8 cellular contexts compared by ENCODE assay signal in the genomic region with DNA sequence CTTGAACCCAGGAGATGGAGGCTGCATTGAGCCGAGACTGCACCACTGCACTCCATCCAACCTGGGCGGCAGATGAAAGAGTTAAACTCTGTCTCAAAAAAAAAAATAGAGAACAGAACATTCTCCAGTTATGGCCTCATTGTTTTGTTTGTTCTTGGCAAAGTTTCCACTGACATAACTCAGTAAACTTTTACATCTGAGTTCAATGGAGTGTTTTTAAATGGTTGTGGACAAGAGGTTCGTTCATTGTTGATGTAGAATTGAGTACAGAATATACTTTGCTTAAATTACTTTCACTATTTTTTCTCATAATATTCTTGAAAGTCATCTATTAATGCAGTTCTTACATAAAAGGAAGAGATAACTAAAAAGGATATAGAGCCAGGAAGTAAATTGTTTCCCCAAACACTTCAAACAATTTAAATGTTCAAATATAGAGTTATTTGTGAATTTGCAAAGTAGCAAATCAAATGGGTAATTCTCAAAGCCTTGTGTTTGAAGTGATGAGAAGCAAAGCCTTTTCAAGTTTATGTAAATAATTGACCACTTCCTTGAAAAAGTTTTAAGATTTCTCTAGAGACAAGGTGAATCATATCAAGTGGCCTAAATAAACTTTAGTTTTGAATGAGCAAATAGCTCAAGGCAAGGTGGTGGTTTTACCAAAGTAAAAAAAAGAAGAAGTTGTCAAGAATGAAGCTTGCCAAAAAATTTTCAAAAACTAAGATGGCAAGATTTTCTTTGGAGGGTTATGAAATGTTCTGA. TPM values are rescaled to one million over a fixed set of nuclear protein-coding genes. Genes with fewer than 3 reads are reported as not detected.
DNase-seq lines count a peak whose midpoint lies in the region; ATAC-seq and TF ChIP-seq lines count a peak whose summit lies in the region.

No MANE protein-coding gene starts in this region.

- POLR2A ChIA-PET in naive thymus-derived CD8-positive, alpha-beta T cell (lab: Charles Lee): no interaction called here

- H3K27ac Mint-ChIP-seq in naive thymus-derived CD8-positive, alpha-beta T cell: peak overlapping the region in 2 of 10 donors; percentile 26 to 42

- H3K27ac ChIP-seq in ACC112 (ENCODE audit: low read depth, low read length): peak overlapping the region; percentile 86

- peaks cover 0 to 42% (median 3%) of the 10 kb centered on the region in 4 donors for H3K4me1 Mint-ChIP-seq in naive thymus-derived CD8-positive, alpha-beta T cell

- H3K4me3 Mint-ChIP-seq in naive thymus-derived CD8-positive, alpha-beta T cell: peak overlapping the region in 1 of 10 donors; percentile 6

- peak overlapping the region; percentile 54 for H2AFZ ChIP-seq in ACC112 (ENCODE audit: low read length, unreplicated experiment)

- peaks cover 2 to 18% (median 9%) of the 10 kb centered on the region in 5 donors for H3K27me3 Mint-ChIP-seq in naive thymus-derived CD8-positive, alpha-beta T cell

- peaks cover 22% of the 10 kb centered on the region for H3K4me1 ChIP-seq in ACC112 (ENCODE audit: control insufficient read depth, insufficient read depth, low read length, unreplicated experiment)

- H3K4me3 ChIP-seq in ACC112 (ENCODE audit: low read depth, low read length): peak overlapping the region; percentile 51

- ATAC-seq in GM21423 (IDR thresholded peaks at IDR 0.05; ENCODE audit: unreplicated experiment) (peak; percentile 69), left ventricle myocardium superior (peak; percentile 60), HG02852 (IDR thresholded peaks at IDR 0.05; ENCODE audit: unreplicated experiment) (no peak)
- ATAC-seq in naive thymus-derived CD8-positive, alpha-beta T cell: no peak

- peaks cover 0 to 4% (median 0%) of the 10 kb centered on the region in 3 donors for H3K36me3 Mint-ChIP-seq in naive thymus-derived CD8-positive, alpha-beta T cell

- intact Hi-C loops in left ventricle myocardium superior (cut with micrococcal nuclease): no loop called here

- no peaks in the 10 kb centered on the region for H3K36me3 ChIP-seq in ACC112 (ENCODE audit: insufficient read depth, low read length)

- H3K27me3 ChIP-seq in ACC112 (ENCODE audit: insufficient read depth, low read length): no peaks in the 10 kb centered on the region

- DNase-seq in left ventricle myocardium superior: no peak
- DNase-seq in naive thymus-derived CD8-positive, alpha-beta T cell: no peak
- no peak for DNase-seq in activated naive CD4-positive, alpha-beta T cell treated with anti-CD3 and anti-CD28 coated beads, Interleukin-2, amount 50 U/mL, for 16 hours
- DNase-seq in UCSD-AML1 (lab: John Stamatoyannopoulos, UW; ENCODE audit: unreplicated experiment): no peak

- H3K79me2 ChIP-seq in ACC112 (ENCODE audit: control insufficient read depth, insufficient read depth, low read length, unreplicated experiment): no peaks in the 10 kb centered on the region

- peaks cover 0 to 7% (median 0%) of the 10 kb centered on the region in 9 donors for H3K9me3 Mint-ChIP-seq in naive thymus-derived CD8-positive, alpha-beta T cell

TF ChIP-seq in PFSK-1, 5 proteins besides CTCF, POLR2A, EP300 and RAD21:
- TF ChIP-seq TAF1 (IDR thresholded peaks at IDR 0.05; ENCODE audit: borderline replicate concordance, insufficient read depth, low read length) (0 out of 2 replicates have a peak, but pooled peaks have one; percentile 15), FOXP2 (optimal IDR thresholded peaks at IDR 0.05; ENCODE audit: borderline replicate concordance, extremely low read depth, extremely low read length, insufficient read depth) (no peak)
- TF ChIP-seq, protein P1, sequence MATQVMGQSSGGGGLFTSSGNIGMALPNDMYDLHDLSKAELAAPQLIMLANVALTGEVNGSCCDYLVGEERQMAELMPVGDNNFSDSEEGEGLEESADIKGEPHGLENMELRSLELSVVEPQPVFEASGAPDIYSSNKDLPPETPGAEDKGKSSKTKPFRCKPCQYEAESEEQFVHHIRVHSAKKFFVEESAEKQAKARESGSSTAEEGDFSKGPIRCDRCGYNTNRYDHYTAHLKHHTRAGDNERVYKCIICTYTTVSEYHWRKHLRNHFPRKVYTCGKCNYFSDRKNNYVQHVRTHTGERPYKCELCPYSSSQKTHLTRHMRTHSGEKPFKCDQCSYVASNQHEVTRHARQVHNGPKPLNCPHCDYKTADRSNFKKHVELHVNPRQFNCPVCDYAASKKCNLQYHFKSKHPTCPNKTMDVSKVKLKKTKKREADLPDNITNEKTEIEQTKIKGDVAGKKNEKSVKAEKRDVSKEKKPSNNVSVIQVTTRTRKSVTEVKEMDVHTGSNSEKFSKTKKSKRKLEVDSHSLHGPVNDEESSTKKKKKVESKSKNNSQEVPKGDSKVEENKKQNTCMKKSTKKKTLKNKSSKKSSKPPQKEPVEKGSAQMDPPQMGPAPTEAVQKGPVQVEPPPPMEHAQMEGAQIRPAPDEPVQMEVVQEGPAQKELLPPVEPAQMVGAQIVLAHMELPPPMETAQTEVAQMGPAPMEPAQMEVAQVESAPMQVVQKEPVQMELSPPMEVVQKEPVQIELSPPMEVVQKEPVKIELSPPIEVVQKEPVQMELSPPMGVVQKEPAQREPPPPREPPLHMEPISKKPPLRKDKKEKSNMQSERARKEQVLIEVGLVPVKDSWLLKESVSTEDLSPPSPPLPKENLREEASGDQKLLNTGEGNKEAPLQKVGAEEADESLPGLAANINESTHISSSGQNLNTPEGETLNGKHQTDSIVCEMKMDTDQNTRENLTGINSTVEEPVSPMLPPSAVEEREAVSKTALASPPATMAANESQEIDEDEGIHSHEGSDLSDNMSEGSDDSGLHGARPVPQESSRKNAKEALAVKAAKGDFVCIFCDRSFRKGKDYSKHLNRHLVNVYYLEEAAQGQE (IDR thresholded peaks at IDR 0.05; ENCODE audit: insufficient read depth in 1 of 2, low read depth in 2 of 2, low read length in 2 of 2): no peak

RNA-seq across cellular contexts. Expression of a gene that starts 42.4 kb away (rescaled TPM):
- polyA plus RNA-seq in PFSK-1 (2012; ENCODE audit: insufficient read length, low read depth): 30.8 TPM
- 115 TPM for total RNA-seq in left ventricle myocardium superior
- 10 to 100 TPM; 26.3 to 30.1 TPM for total RNA-seq in naive thymus-derived CD8-positive, alpha-beta T cell
- polyA plus RNA-seq in naive thymus-derived CD8-positive, alpha-beta T cell: 10 to 100 TPM; 19.4 to 36.6 (median 28.4) TPM

Comparison
In these comparisons a context has a peak if more than half of its experiments do, and no peak if none do; other contexts are left out.
1. ATAC-seq: peak in GM21423 (single experiment) and left ventricle myocardium superior (single experiment); none in naive thymus-derived CD8-positive, alpha-beta T cell (0 of 2) and HG02852 (single experiment).